ENCODE assay signal across 21 cellular contexts in the genomic region with DNA sequence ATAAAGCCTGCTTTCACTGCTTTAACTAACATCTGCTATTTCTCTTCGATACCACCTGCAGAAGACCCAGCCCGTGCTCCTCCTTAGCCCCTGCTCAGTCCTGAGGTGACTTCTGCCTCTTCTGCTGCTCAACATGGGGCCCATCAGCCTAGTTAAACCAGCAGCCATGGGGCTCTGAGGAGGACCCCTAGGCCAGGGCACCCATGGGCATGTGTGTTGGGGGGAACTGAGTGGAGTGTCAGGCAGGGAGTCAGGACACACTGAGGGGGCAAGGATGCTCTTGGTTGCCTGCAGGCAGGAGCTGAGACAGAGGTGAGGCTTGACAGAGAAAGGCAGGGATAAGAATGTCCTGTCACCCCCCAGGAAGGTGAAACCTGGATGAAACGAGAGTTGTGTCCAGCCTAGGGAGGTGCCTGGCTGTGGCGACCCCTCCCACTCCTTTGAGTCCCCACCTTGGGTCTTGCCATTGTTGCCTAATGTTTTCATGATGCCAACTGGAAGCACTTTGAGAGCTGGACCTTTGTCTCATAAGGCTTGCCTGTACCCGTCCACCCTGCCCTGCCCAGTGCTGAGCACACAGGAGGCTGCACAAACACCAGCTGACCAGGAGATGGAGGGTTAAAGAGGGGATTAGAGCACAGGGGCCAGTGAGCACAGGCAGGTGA. TPM values are rescaled to one million over a fixed set of nuclear protein-coding genes. Genes with fewer than 3 reads are reported as not detected.
"Had no signal": no experiment of that assay in that cellular context is flagged by ENCODE, and none has a peak within 500 bp of the region (broad histone marks: within the 10 kb centered on the region; RNA-seq: fewer than 3 reads in every experiment).

No MANE protein-coding gene starts in this region.

- H3K4me2 ChIP-seq: smooth muscle cell had no signal

- H3K4me1 ChIP-seq: pancreas had no signal

- ATAC-seq: activated CD8-positive, alpha-beta T cell treated with anti-CD3 and anti-CD28 coated beads, Interleukin-2, amount 10 ng/mL, durations not matched to agents 7 days and 5 days; activated naive CD4-positive, alpha-beta T cell treated with anti-CD3 and anti-CD28 coated beads, Interleukin-2, amount 50 U/mL, for 72 hours; foreskin keratinocyte; left lobe of liver; lower lobe of right lung; naive thymus-derived CD4-positive, alpha-beta T cell; pancreas; sciatic nerve had no signal

- H3K4me3 Mint-ChIP-seq: activated CD4-positive, alpha-beta T cell treated with anti-CD3 and anti-CD28 coated beads, Interleukin-2, amount 10 ng/mL, durations not matched to agents 24 days and 14 days; activated CD8-positive, alpha-beta T cell treated with anti-CD3 and anti-CD28 coated beads, Interleukin-2, amount 10 ng/mL, durations not matched to agents 7 days and 5 days; activated T-helper 1 cell treated with anti-CD3 and anti-CD28 coated beads, Interleukin-12 subunit alpha, Interleukin-12 subunit beta, Interleukin-2, Interleukin-4 antibody, amounts not matched to agents 30 ng/mL and 10 ng/mL and 1 ng/mL, durations not matched to agents 14 hours and 24 hours and 36 hours; immature natural killer cell; naive thymus-derived CD4-positive, alpha-beta T cell; T-helper 1 cell treated with Interleukin-12 subunit alpha and Interleukin-12 subunit beta and Interleukin-4 antibody, amounts not matched to agents 30 μg/mL and 1 μg/mL, for 36 hours; type B pancreatic cell had no signal

- H3K4me3 ChIP-seq: coronary artery, lower lobe of right lung, pancreas, smooth muscle cell, thoracic aorta, vagina had no signal

- H3K9me3 Mint-ChIP-seq: activated CD4-positive, alpha-beta T cell treated with anti-CD3 and anti-CD28 coated beads, Interleukin-2, amount 10 ng/mL, durations not matched to agents 24 days and 14 days; activated naive CD4-positive, alpha-beta T cell treated with anti-CD3 and anti-CD28 coated beads, Interleukin-2, amount 50 U/mL, for 72 hours; activated T-helper 1 cell treated with anti-CD3 and anti-CD28 coated beads, Interleukin-12 subunit alpha, Interleukin-12 subunit beta, Interleukin-2, Interleukin-4 antibody, amounts not matched to agents 30 ng/mL and 10 ng/mL and 1 ng/mL, durations not matched to agents 14 hours and 24 hours and 36 hours; immature natural killer cell; naive thymus-derived CD4-positive, alpha-beta T cell; T-helper 1 cell treated with Interleukin-12 subunit alpha and Interleukin-12 subunit beta and Interleukin-4 antibody, amounts not matched to agents 30 μg/mL and 1 μg/mL, for 36 hours; type B pancreatic cell had no signal

- H3K9me3 ChIP-seq: lower lobe of right lung, pancreas, thoracic aorta, vagina had no signal

- H3K27ac Mint-ChIP-seq: activated CD4-positive, alpha-beta T cell treated with anti-CD3 and anti-CD28 coated beads, Interleukin-2, amount 10 ng/mL, durations not matched to agents 24 days and 14 days; activated CD8-positive, alpha-beta T cell treated with anti-CD3 and anti-CD28 coated beads, Interleukin-2, amount 10 ng/mL, durations not matched to agents 7 days and 5 days; activated naive CD4-positive, alpha-beta T cell treated with anti-CD3 and anti-CD28 coated beads, Interleukin-2, amount 50 U/mL, for 72 hours; activated T-helper 1 cell treated with anti-CD3 and anti-CD28 coated beads, Interleukin-12 subunit alpha, Interleukin-12 subunit beta, Interleukin-2, Interleukin-4 antibody, amounts not matched to agents 30 ng/mL and 10 ng/mL and 1 ng/mL, durations not matched to agents 14 hours and 24 hours and 36 hours; T-helper 1 cell treated with Interleukin-12 subunit alpha and Interleukin-12 subunit beta and Interleukin-4 antibody, amounts not matched to agents 30 μg/mL and 1 μg/mL, for 36 hours had no signal

- H3K36me3 Mint-ChIP-seq: activated naive CD4-positive, alpha-beta T cell treated with anti-CD3 and anti-CD28 coated beads, Interleukin-2, amount 50 U/mL, for 72 hours; immature natural killer cell; type B pancreatic cell had no signal

- H3K27me3 Mint-ChIP-seq: type B pancreatic cell had no signal

- H3K27ac ChIP-seq: coronary artery, foreskin keratinocyte, lower lobe of right lung, pancreas, thoracic aorta, vagina had no signal

- DNase-seq: activated CD4-positive, alpha-beta T cell treated with anti-CD3 and anti-CD28 coated beads, Interleukin-2, amount 10 ng/mL, durations not matched to agents 24 days and 14 days; activated CD8-positive, alpha-beta T cell treated with anti-CD3 and anti-CD28 coated beads, Interleukin-2, amount 10 ng/mL, durations not matched to agents 7 days and 5 days; erythroblast; foreskin keratinocyte; immature natural killer cell; lower lobe of right lung; naive thymus-derived CD4-positive, alpha-beta T cell; stimulated activated CD4-positive, alpha-beta T cell treated with anti-CD3 and anti-CD28 coated beads, Interleukin-2, amount 100 ng/mL, for 48 hours; stimulated activated naive CD4-positive, alpha-beta T cell treated with Interleukin-2 at 50 U/mL for 16 hours had no signal

- H3K27me3 ChIP-seq: foreskin keratinocyte, pancreas, vagina had no signal

RNA-seq across cellular contexts. Expression of gene TGM1, which starts 21.0 kb away (rescaled TPM):
- polyA plus RNA-seq: naive thymus-derived CD4-positive, alpha-beta T cell had no signal

RNA-seq across cellular contexts. Expression of gene CIDEB, which starts 23.8 kb away (rescaled TPM):
- total RNA-seq: astrocyte, smooth muscle cell had no signal
- polyA plus RNA-seq: smooth muscle cell had no signal
